Comparison of ENCODE assay signal across 8 cellular contexts in genomic region chr22:37559901-37560681, GRCh38. TPM values are rescaled to one million over a fixed set of nuclear protein-coding genes. Genes with fewer than 3 reads are reported as not detected.
A peak's percentile ranks its signal among the peaks of the same experiment; 100 is the strongest.
DNase-seq lines count a peak whose midpoint lies in the region; ATAC-seq and TF ChIP-seq lines count a peak whose summit lies in the region.

Gene CDC42EP1 (plus strand): TSS chr22:37560480. CDS start chr22:37566350, 5,870 bp downstream.

- H3K9ac ChIP-seq in rectal smooth muscle tissue (ENCODE audit: low read length), result peak within 1 kb of the TSS; percentile 86

- H3K27ac ChIP-seq in body of pancreas, result peak within 1 kb of the TSS; percentile 96 to 100 (median 99)
- peak within 1 kb of the TSS; percentile 87 for H3K27ac ChIP-seq in rectal smooth muscle tissue (ENCODE audit: low read depth, low read length)

- peak; percentile 19 for DNase-seq in activated naive CD4-positive, alpha-beta T cell treated with anti-CD3 and anti-CD28 coated beads, Interleukin-2, amount 50 U/mL, for 16 hours
- no peak for DNase-seq in activated naive CD4-positive, alpha-beta T cell treated with Interleukin-2 at 50 U/mL for 16 hours
- DNase-seq in body of pancreas (peak; percentile 71 to 80 (median 78)), cerebellar nuclear complex (lab: John Stamatoyannopoulos, UW) (no peak), activated gamma-delta T cell treated with Interleukin-2 at 50 U/mL for 16 hours (no peak), HuH-7.5 (ENCODE audit: low spot score) (no peak)

- no peaks in the 10 kb centered on the region for H3K9me3 ChIP-seq in body of pancreas

- H3K4me1 ChIP-seq in body of pancreas (peaks cover 76% of the 10 kb centered on the region), rectal smooth muscle tissue (ENCODE audit: control insufficient read depth, insufficient read depth, low read length) (peaks cover 21% of the 10 kb centered on the region)

- ATAC-seq in body of pancreas, result peak; percentile 57

- H3K4me3 ChIP-seq in body of pancreas (peak within 1 kb of the TSS; percentile 36 to 94), iPS-11a (ENCODE audit: low read depth, low read length) (peak within 1 kb of the TSS; percentile 54), rectal smooth muscle tissue (ENCODE audit: low read length) (peak within 1 kb of the TSS; percentile 85)

- intact Hi-C loops in body of pancreas (cut with DNase I), result no loop called here

- no peak for TF ChIP-seq CTCF in body of pancreas (IDR thresholded peaks at IDR 0.05)

- H3K27me3 ChIP-seq in body of pancreas (no peaks in the 10 kb centered on the region), rectal smooth muscle tissue (ENCODE audit: control insufficient read depth, insufficient read depth, low read length) (no peaks in the 10 kb centered on the region)

- peak; percentile 61 to 88 (median 71) for TF ChIP-seq POLR2A in body of pancreas (IDR thresholded peaks at IDR 0.05)

- H3K36me3 ChIP-seq in body of pancreas (replicated peaks in 1 of 2; ENCODE audit: insufficient read depth in 1 of 2, low read depth in 2 of 2) (no peaks in the 10 kb centered on the region), rectal smooth muscle tissue (ENCODE audit: control insufficient read depth, insufficient read depth, low read length) (no peaks in the 10 kb centered on the region)

- 3 to 4% methylated on average over 7 to 42 of the region's 85 CpGs for WGBS in body of pancreas, 2 donors

RNA-seq across cellular contexts. Expression of gene CDC42EP1, which starts in this region (rescaled TPM):
- 10 to 100 TPM; 73.2 to 84.7 TPM for total RNA-seq in body of pancreas

Comparison
In these comparisons a context has a peak if more than half of its experiments do, and no peak if none do; other contexts are left out.
1. DNase-seq: peak in activated naive CD4-positive, alpha-beta T cell treated with anti-CD3 and anti-CD28 coated beads, Interleukin-2, amount 50 U/mL, for 16 hours (single experiment) and body of pancreas (4 of 4); none in activated naive CD4-positive, alpha-beta T cell treated with Interleukin-2 at 50 U/mL for 16 hours (single experiment), cerebellar nuclear complex (0 of 2), activated gamma-delta T cell treated with Interleukin-2 at 50 U/mL for 16 hours (single experiment) and HuH-7.5 (single experiment).
2. Peak in every context shown above with its lines, with median percentiles within 50 percentile points of each other: H3K4me3 ChIP-seq.